20 cellular contexts compared by ENCODE assay signal in genomic region chr7:19296617-19297016, GRCh38.
"Had no signal": no experiment of that assay in that cellular context is flagged by ENCODE, and none has a peak within 500 bp of the region (broad histone marks: within the 10 kb centered on the region; RNA-seq: fewer than 3 reads in every experiment).

No MANE protein-coding gene starts in this region.

- ATAC-seq: activated CD8-positive, alpha-beta memory T cell treated with anti-CD3 and anti-CD28 coated beads, Interleukin-2, amount 10 ng/mL, durations not matched to agents 7 days and 5 days; activated naive CD4-positive, alpha-beta T cell treated with anti-CD3 and anti-CD28 coated beads, Interleukin-2, amount 50 U/mL, for 72 hours; activated T-cell treated with anti-CD3 and anti-CD28 coated beads, Interleukin-2, amount 50 U/mL, for 4 hours; PC-3; SK-N-SH treated with all-trans-retinoic acid at 6 μM for 48 hours; WTC11 had no signal

- H3K36me3 ChIP-seq: SJSA1 had no signal

- H3K4me3 ChIP-seq: SJSA1 had no signal

- H3K27ac ChIP-seq: KMS-11, SJSA1 had no signal

- H3K27me3 ChIP-seq: SJSA1 had no signal

- H3K9ac ChIP-seq: KMS-11 had no signal

- DNase-seq: activated CD4-positive, alpha-beta T cell treated with anti-CD3 and anti-CD28 coated beads for 48 hours; activated CD4-positive, alpha-beta T cell treated with anti-CD3 and anti-CD28 coated beads, Interleukin-2, amount 50 U/mL, for 4 hours; activated CD4-positive, CD25-positive, alpha-beta regulatory T cell treated with anti-CD3 and anti-CD28 coated beads, Interleukin-2, amount 50 U/mL, for 72 hours; activated CD8-positive, alpha-beta memory T cell treated with anti-CD3 and anti-CD28 coated beads, Interleukin-2, amount 10 ng/mL, durations not matched to agents 7 days and 5 days; activated effector memory CD4-positive, alpha-beta T cell treated with anti-CD3 and anti-CD28 coated beads, Interleukin-2, amount 50 U/mL, for 16 hours; activated naive CD4-positive, alpha-beta T cell treated with Interleukin-2 at 50 U/mL for 16 hours; activated naive CD8-positive, alpha-beta T cell treated with anti-CD3 and anti-CD28 coated beads, Interleukin-2, amount 50 U/mL, for 24 hours; activated T-cell treated with anti-CD3 and anti-CD28 coated beads, Interleukin-2, amount 50 U/mL, for 4 hours; amniotic stem cell; NCI-H1092; NCI-H1417; NCI-H1930; PC-3; SHP77; SW 1271 had no signal

- H3K4me2 ChIP-seq: KMS-11 had no signal

- H3K4me1 ChIP-seq: SJSA1 had no signal
